ENCODE assay signal across 1 cellular context in genomic region chr11:71282581-71283351, GRCh38.
TF ChIP-seq lines count a peak whose summit lies in the region.

No MANE protein-coding gene starts in this region.

TF ChIP-seq in HepG2, 621 proteins besides CTCF, POLR2A, EP300 and RAD21 (continued from another document and continues in another):
- TF ChIP-seq ZBTB49 (CRISPR knock-in tag; IDR thresholded peaks at IDR 0.05; ENCODE audit: borderline replicate concordance) = no peak
- TF ChIP-seq GMEB2 (CRISPR knock-in tag; IDR thresholded peaks at IDR 0.05; ENCODE audit: low read depth) = no peak
- peak; percentile 33 for TF ChIP-seq ZNF687 (CRISPR knock-in tag; IDR thresholded peaks at IDR 0.05)
- TF ChIP-seq TBP (CRISPR knock-in tag; IDR thresholded peaks at IDR 0.05) = no peak
- no peak for TF ChIP-seq ZSCAN21 (CRISPR knock-in tag; IDR thresholded peaks at IDR 0.05; ENCODE audit: borderline replicate concordance)
- no peak for TF ChIP-seq LBX2 (CRISPR knock-in tag; IDR thresholded peaks at IDR 0.05; ENCODE audit: borderline replicate concordance)
- TF ChIP-seq STAG1 (CRISPR knock-in tag; IDR thresholded peaks at IDR 0.05) = no peak
- peak; percentile 49; the same call in 1 of the 2 replicates for TF ChIP-seq ZBTB7B (CRISPR knock-in tag; IDR thresholded peaks at IDR 0.05)
- TF ChIP-seq ZNF609 (CRISPR knock-in tag; IDR thresholded peaks at IDR 0.05; ENCODE audit: borderline replicate concordance) = no peak
- no peak for TF ChIP-seq ZFP36 (IDR thresholded peaks at IDR 0.05; ENCODE audit: borderline replicate concordance, low read depth, low read length, partially characterized antibody)
- no peak for TF ChIP-seq KAT2B (IDR thresholded peaks at IDR 0.05; ENCODE audit: borderline replicate concordance, low read depth, low read length)
- no peak for TF ChIP-seq HDAC6 (IDR thresholded peaks at IDR 0.05; ENCODE audit: low read depth, low read length)
- 0 out of 2 replicates have a peak, but pooled peaks have one; percentile 12 for TF ChIP-seq ZFP91 (CRISPR knock-in tag; IDR thresholded peaks at IDR 0.05; ENCODE audit: borderline replicate concordance)
- TF ChIP-seq THAP8 (CRISPR knock-in tag; IDR thresholded peaks at IDR 0.05; ENCODE audit: borderline replicate concordance) = no peak
- TF ChIP-seq MAZ (IDR thresholded peaks at IDR 0.05; ENCODE audit: borderline replicate concordance, low read depth, low read length) = no peak
- TF ChIP-seq MAZ (CRISPR knock-in tag; IDR thresholded peaks at IDR 0.05; ENCODE audit: low read depth) = no peak
- TF ChIP-seq SRSF1 (optimal IDR thresholded peaks at IDR 0.05; ENCODE audit: low read depth, low read length) = peak; percentile 41
- TF ChIP-seq ZXDC (CRISPR knock-in tag; IDR thresholded peaks at IDR 0.05) = 0 out of 2 replicates have a peak, but pooled peaks have one; percentile 35
- peak; percentile 88 for TF ChIP-seq SP5 (CRISPR knock-in tag; IDR thresholded peaks at IDR 0.05; ENCODE audit: borderline replicate concordance, low read depth)
- TF ChIP-seq ZNF75D (CRISPR knock-in tag; IDR thresholded peaks at IDR 0.05; ENCODE audit: borderline replicate concordance) = no peak
- TF ChIP-seq ZNF737 (CRISPR knock-in tag; IDR thresholded peaks at IDR 0.05; ENCODE audit: borderline replicate concordance) = no peak
- no peak for TF ChIP-seq MTA3 (CRISPR knock-in tag; IDR thresholded peaks at IDR 0.05)
- TF ChIP-seq MAX (IDR thresholded peaks at IDR 0.05) = 0 out of 2 replicates have a peak, but pooled peaks have one; percentile 19
- TF ChIP-seq ELF3 (CRISPR knock-in tag; IDR thresholded peaks at IDR 0.05) = 0 out of 2 replicates have a peak, but pooled peaks have one; percentile 17
- no peak for TF ChIP-seq ZNF850 (CRISPR knock-in tag; conservative IDR thresholded peaks at IDR 0.05)
- no peak for TF ChIP-seq ZNF431 (CRISPR knock-in tag; IDR thresholded peaks at IDR 0.05; ENCODE audit: borderline replicate concordance, low read depth)
- no peak for TF ChIP-seq ZZZ3 (CRISPR knock-in tag; IDR thresholded peaks at IDR 0.05; ENCODE audit: borderline replicate concordance)
- TF ChIP-seq HNRNPL (IDR thresholded peaks at IDR 0.05; ENCODE audit: low read depth, low read length) = peak; percentile 94
- TF ChIP-seq ZNF256 (CRISPR knock-in tag; conservative IDR thresholded peaks at IDR 0.05) = no peak
- TF ChIP-seq ZFP41 (CRISPR knock-in tag; IDR thresholded peaks at IDR 0.05; ENCODE audit: borderline replicate concordance) = no peak
- TF ChIP-seq FOXA3 (CRISPR knock-in tag; IDR thresholded peaks at IDR 0.05) = 0 out of 2 replicates have a peak, but pooled peaks have one; percentile 38
- TF ChIP-seq PATZ1 (CRISPR knock-in tag; IDR thresholded peaks at IDR 0.05) = peak; percentile 46; the same call in 1 of the 2 replicates
- TF ChIP-seq KLF9 (CRISPR knock-in tag; IDR thresholded peaks at IDR 0.05; ENCODE audit: low read depth) = no peak
- TF ChIP-seq BCL6 (CRISPR knock-in tag; IDR thresholded peaks at IDR 0.05) = peak; percentile 28; the same call in 1 of the 2 replicates
- no peak for TF ChIP-seq ZBTB8A (CRISPR knock-in tag; IDR thresholded peaks at IDR 0.05; ENCODE audit: borderline replicate concordance, low read depth)
- TF ChIP-seq ZNF7 (CRISPR knock-in tag; IDR thresholded peaks at IDR 0.05) = no peak
- TF ChIP-seq CCAR2 (optimal IDR thresholded peaks at IDR 0.05; ENCODE audit: low read depth, low read length) = no peak
- peak; percentile 60 for TF ChIP-seq GATAD2A (CRISPR knock-in tag; IDR thresholded peaks at IDR 0.05)
- no peak for TF ChIP-seq GTF3A (CRISPR knock-in tag; conservative IDR thresholded peaks at IDR 0.05)
